1 cellular context compared by ENCODE assay signal in genomic region chr1:236751935-236752334, GRCh38.
TF ChIP-seq lines count a peak whose summit lies in the region.

No MANE protein-coding gene starts in this region.

TF ChIP-seq in K562, 482 proteins besides CTCF, POLR2A, EP300 and RAD21 (continued from another document):
- TF ChIP-seq MBD2 (IDR thresholded peaks at IDR 0.05; ENCODE audit: borderline replicate concordance, low read depth), result no peak
- TF ChIP-seq PTRF (tag; IDR thresholded peaks at IDR 0.05), result no peak
- TF ChIP-seq KHSRP (IDR thresholded peaks at IDR 0.05), result no peak
- TF ChIP-seq CBX8 (IDR thresholded peaks at IDR 0.05; ENCODE audit: borderline replicate concordance, extremely low read depth, low read depth, low read length, poor library complexity, severe bottlenecking), result peak; percentile 88
- TF ChIP-seq FOXM1 (IDR thresholded peaks at IDR 0.05; ENCODE audit: low read depth), result no peak
- TF ChIP-seq FOXM1 (CRISPR knock-in tag; IDR thresholded peaks at IDR 0.05; ENCODE audit: low read depth), result no peak
- no peak for TF ChIP-seq PATZ1 (CRISPR knock-in tag; IDR thresholded peaks at IDR 0.05; ENCODE audit: borderline replicate concordance)
- TF ChIP-seq ZNF263 (CRISPR knock-in tag; IDR thresholded peaks at IDR 0.05; ENCODE audit: borderline replicate concordance), result no peak
